ENCODE assay signal across 19 cellular contexts in the genomic region with DNA sequence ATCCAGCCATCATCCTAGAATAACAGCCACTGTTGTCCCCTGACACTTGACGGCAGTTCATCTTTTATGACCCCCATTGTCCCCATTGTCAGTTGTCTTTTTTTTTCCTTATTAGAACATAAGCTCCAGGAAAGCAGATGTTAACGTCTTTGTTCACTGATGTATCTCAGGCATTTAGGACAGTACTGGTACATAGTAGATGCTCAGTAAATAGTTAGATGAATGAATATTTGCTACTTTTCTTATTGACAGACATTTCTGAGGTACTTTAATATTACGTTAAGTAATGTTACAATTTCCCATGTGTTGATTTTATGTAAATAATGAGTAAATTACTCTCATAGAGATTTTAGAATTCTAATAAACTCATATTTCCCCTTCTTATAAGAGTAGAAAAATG.
DNase-seq lines count a peak whose midpoint lies in the region; ATAC-seq and TF ChIP-seq lines count a peak whose summit lies in the region.
"Had no signal": no experiment of that assay in that cellular context is flagged by ENCODE, and none has a peak within 500 bp of the region (broad histone marks: within the 10 kb centered on the region; RNA-seq: fewer than 3 reads in every experiment).

No MANE protein-coding gene starts in this region.

- H3K9me3 Mint-ChIP-seq in glutamatergic neuron (ENCODE audit: unreplicated experiment) (peaks cover 6% of the 10 kb centered on the region), osteocyte (ENCODE audit: unreplicated experiment) (no peaks in the 10 kb centered on the region)
- H3K9me3 Mint-ChIP-seq: CD4-positive, alpha-beta T cell; CD8-positive, alpha-beta memory T cell had no signal

- no peaks in the 10 kb centered on the region for H3K27me3 ChIP-seq in tibial artery
- no peaks in the 10 kb centered on the region for H3K27me3 ChIP-seq in BE2C
- H3K27me3 ChIP-seq: BLaER1 had no signal

- ATAC-seq in T-helper 17 cell: no peak
- ATAC-seq: GM12878 had no signal

- peaks cover 0 to 95% (median 39%) of the 10 kb centered on the region in 4 donors for H3K4me1 ChIP-seq in tibial artery
- peaks cover 12% of the 10 kb centered on the region for H3K4me1 ChIP-seq in BE2C
- H3K4me1 ChIP-seq: HAP-1 had no signal

- H3K4me3 ChIP-seq in tibial artery: no peak overlapping the region
- no peak overlapping the region for H3K4me3 ChIP-seq in BE2C (ENCODE audit: low read depth, low read length)
- H3K4me3 ChIP-seq: BLaER1, GM12878, HAP-1 had no signal

- intact Hi-C loops in tibial artery (cut with DNase I; ENCODE audit: low total_unique reads): no loop called here

- H3K27ac ChIP-seq in tibial artery: peak overlapping the region; percentile 51 to 77
- H3K27ac ChIP-seq: BLaER1, C4-2B had no signal

- peaks cover 17% of the 10 kb centered on the region for H3K4me1 Mint-ChIP-seq in T-helper 17 cell
- H3K4me1 Mint-ChIP-seq in glutamatergic neuron (ENCODE audit: low read depth, unreplicated experiment): peaks cover 32% of the 10 kb centered on the region
- peaks cover 48% of the 10 kb centered on the region for H3K4me1 Mint-ChIP-seq in osteocyte (ENCODE audit: unreplicated experiment)

- DNase-seq in T-helper 17 cell: no peak
- no peak for DNase-seq in glutamatergic neuron
- no peak for DNase-seq in osteocyte (ENCODE audit: extremely low spot score, unreplicated experiment)
- no peak for DNase-seq in tibial artery
- no peak for DNase-seq in BE2C
- no peak for DNase-seq in Kasumi-1 (lab: John Stamatoyannopoulos, UW)
- no peak for DNase-seq in NCI-H524 treated with DMSO at 0.1 percent for 48 hours (lab: John Stamatoyannopoulos, UW)
- no peak for DNase-seq in amniotic stem cell (lab: John Stamatoyannopoulos, UW)
- DNase-seq: CD4-positive, alpha-beta T cell; CD8-positive, alpha-beta memory T cell; DMS 273 treated with DMSO at 0.1 percent for 48 hours; DMS79; EL; GDM1; GOT3 had no signal

- H3K36me3 ChIP-seq in tibial artery (peaks cover 26 to 41% (median 30%) of the 10 kb centered on the region in 3 donors), BE2C (no peaks in the 10 kb centered on the region)
- H3K36me3 ChIP-seq: HAP-1 had no signal

- H3K27ac Mint-ChIP-seq in T-helper 17 cell: peak overlapping the region; percentile 85
- H3K27ac Mint-ChIP-seq in glutamatergic neuron (ENCODE audit: unreplicated experiment): peak overlapping the region; percentile 11
- peak overlapping the region; percentile 87 for H3K27ac Mint-ChIP-seq in osteocyte (ENCODE audit: unreplicated experiment)
- H3K27ac Mint-ChIP-seq: CD4-positive, alpha-beta T cell had no signal

- H3K4me3 Mint-ChIP-seq in T-helper 17 cell: no peak overlapping the region
- H3K4me3 Mint-ChIP-seq in glutamatergic neuron (ENCODE audit: unreplicated experiment): peak overlapping the region; percentile 4
- H3K4me3 Mint-ChIP-seq in osteocyte (ENCODE audit: unreplicated experiment): no peak overlapping the region
- H3K4me3 Mint-ChIP-seq: CD4-positive, alpha-beta T cell; CD8-positive, alpha-beta memory T cell had no signal

- H3K9me3 ChIP-seq in T-helper 17 cell (ENCODE audit: control insufficient read depth, low read length, poor library complexity, severe bottlenecking) (no peaks in the 10 kb centered on the region), tibial artery (no peaks in the 10 kb centered on the region), BE2C (no peaks in the 10 kb centered on the region)
- H3K9me3 ChIP-seq: BLaER1, HAP-1 had no signal

- no peaks in the 10 kb centered on the region for H3K27me3 Mint-ChIP-seq in T-helper 17 cell
- H3K27me3 Mint-ChIP-seq in glutamatergic neuron (ENCODE audit: unreplicated experiment): no peaks in the 10 kb centered on the region
- H3K27me3 Mint-ChIP-seq in osteocyte (ENCODE audit: unreplicated experiment): no peaks in the 10 kb centered on the region
- H3K27me3 Mint-ChIP-seq: CD4-positive, alpha-beta T cell had no signal

- TF ChIP-seq CTCF in glutamatergic neuron (IDR thresholded peaks at IDR 0.05; ENCODE audit: partially characterized antibody, unreplicated experiment): no peak
- TF ChIP-seq CTCF in osteocyte (IDR thresholded peaks at IDR 0.05): no peak
- no peak for TF ChIP-seq CTCF in tibial artery (IDR thresholded peaks at IDR 0.05)
- no peak for TF ChIP-seq CTCF in BE2C (IDR thresholded peaks at IDR 0.05; ENCODE audit: low read depth, low read length)

- peaks cover 10% of the 10 kb centered on the region for H3K36me3 Mint-ChIP-seq in T-helper 17 cell (ENCODE audit: low read depth)
- H3K36me3 Mint-ChIP-seq in glutamatergic neuron (ENCODE audit: unreplicated experiment): no peaks in the 10 kb centered on the region
- peaks cover 31% of the 10 kb centered on the region for H3K36me3 Mint-ChIP-seq in osteocyte (ENCODE audit: unreplicated experiment)

Comparison
In these comparisons a context has a peak if more than half of its experiments do, and no peak if none do; other contexts are left out.
1. H3K27ac Mint-ChIP-seq: peak in every context shown above with its lines; median percentile 87 in osteocyte; 85 in T-helper 17 cell; 11 in glutamatergic neuron.